8 cellular contexts compared by ENCODE assay signal in the genomic region with DNA sequence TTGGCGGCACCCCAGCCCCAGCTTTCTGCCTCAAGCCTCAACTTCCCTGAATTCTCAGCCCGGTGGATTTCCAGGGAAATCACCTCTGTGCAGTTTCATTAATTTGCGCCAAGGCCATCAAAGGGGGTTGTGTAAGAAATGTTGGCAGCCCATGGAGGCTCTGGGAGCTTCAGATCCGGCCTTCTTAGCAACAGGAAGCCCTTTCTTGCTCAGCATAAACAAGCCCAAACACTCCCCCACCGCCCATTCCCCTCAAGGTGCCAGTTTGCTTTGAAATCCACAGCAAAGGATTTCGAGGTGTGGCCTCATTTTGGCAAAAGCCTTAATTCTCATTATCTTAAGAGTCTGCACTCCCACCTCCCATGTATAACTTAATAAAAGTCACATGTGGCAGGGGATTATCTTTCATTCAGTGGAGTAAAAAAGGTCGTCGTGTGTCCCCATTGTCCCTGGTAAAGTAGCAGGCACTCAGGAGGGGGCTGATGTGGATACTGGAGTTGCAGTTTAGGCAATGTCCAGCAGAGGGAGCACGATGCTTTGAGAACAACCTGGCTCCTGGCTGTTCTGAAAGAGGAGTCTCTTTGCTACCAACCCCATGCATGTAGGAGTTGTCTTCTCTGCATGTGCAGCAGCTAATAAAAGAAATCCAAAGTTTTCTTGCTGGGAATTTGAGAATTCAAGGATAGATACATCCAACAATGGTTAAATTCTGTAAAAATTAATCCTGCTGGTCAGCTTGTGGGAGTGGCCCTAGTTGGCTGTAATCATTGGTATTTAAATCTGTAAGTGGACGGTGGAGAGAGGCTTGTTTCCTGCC. TPM values are rescaled to one million over a fixed set of nuclear protein-coding genes. Genes with fewer than 3 reads are reported as not detected.
DNase-seq lines count a peak whose midpoint lies in the region; ATAC-seq lines count a peak whose summit lies in the region.

No MANE protein-coding gene starts in this region.

- DNase-seq in C1 segment of cervical spinal cord (lab: John Stamatoyannopoulos, UW) = peak in 13 of 14 donors; percentile 2 to 82 (median 60)
- DNase-seq in GM19238 (ENCODE audit: insufficient read length, low spot score) = peak; percentile 68
- DNase-seq in NCI-H774 (lab: John Stamatoyannopoulos, UW) = peak; percentile 45
- peak; percentile 85 for DNase-seq in activated CD4-positive, alpha-beta memory T cell treated with anti-CD3 and anti-CD28 coated beads for 36 hours
- DNase-seq in effector memory CD4-positive, alpha-beta T cell = peak; percentile 32 to 59 (median 37)
- DNase-seq in memory B cell (ENCODE audit: low spot score in 2 of 2) = peak; percentile 71 to 79
- DNase-seq in stimulated activated CD8-positive, alpha-beta memory T cell treated with anti-CD3 and anti-CD28 coated beads, Interleukin-15, amount 100 ng/mL, for 4 hours (ENCODE audit: low read depth in 2 of 2) = peak; percentile 19 to 59

- no peaks in the 10 kb centered on the region for H3K4me1 Mint-ChIP-seq in activated CD4-positive, alpha-beta memory T cell treated with anti-CD3 and anti-CD28 coated beads for 36 hours (ENCODE audit: low read depth)
- H3K4me1 Mint-ChIP-seq in memory B cell = no peaks in the 10 kb centered on the region

- no peaks in the 10 kb centered on the region for H3K9me3 Mint-ChIP-seq in activated CD4-positive, alpha-beta memory T cell treated with anti-CD3 and anti-CD28 coated beads for 36 hours
- H3K9me3 Mint-ChIP-seq in memory B cell = no peaks in the 10 kb centered on the region

- no peaks in the 10 kb centered on the region for H3K27me3 ChIP-seq in effector memory CD4-positive, alpha-beta T cell (replicated peaks; ENCODE audit: control insufficient read depth, insufficient read depth, low read length, poor library complexity, severe bottlenecking)

- CTCF ChIA-PET in activated CD4-positive, alpha-beta memory T cell treated with anti-CD3 and anti-CD28 coated beads for 36 hours (lab: Charles Lee) = interaction anchor here (0.6 to 3.1 kb wide), 8 partner anchors 11 to 401 kb away, joined by 3 to 44 read pairs (median 4); no protein-coding TSS in a partner anchor

- intact Hi-C loops in activated CD4-positive, alpha-beta memory T cell treated with anti-CD3 and anti-CD28 coated beads for 36 hours (cut with micrococcal nuclease) = loop anchor here (1.0 kb wide), 2 partner anchors 331 to 401 kb away; no protein-coding TSS in a partner anchor

- no peaks in the 10 kb centered on the region for H3K9me3 ChIP-seq in effector memory CD4-positive, alpha-beta T cell (ENCODE audit: control insufficient read depth, low read length)

- no peaks in the 10 kb centered on the region for H3K36me3 ChIP-seq in effector memory CD4-positive, alpha-beta T cell (ENCODE audit: control insufficient read depth, insufficient read depth, low read length)

- H3K27ac ChIP-seq in effector memory CD4-positive, alpha-beta T cell (ENCODE audit: insufficient read depth, low read length, poor library complexity, severe bottlenecking) = no peak overlapping the region

- ATAC-seq in HG03469 (IDR thresholded peaks at IDR 0.05; ENCODE audit: unreplicated experiment) (peak; percentile 83), memory B cell (ENCODE audit: low read depth) (peak; percentile 79)

- no peaks in the 10 kb centered on the region for H3K4me1 ChIP-seq in effector memory CD4-positive, alpha-beta T cell (ENCODE audit: control insufficient read depth, insufficient read depth, low read length, poor library complexity, severe bottlenecking)

- H3K4me3 Mint-ChIP-seq in activated CD4-positive, alpha-beta memory T cell treated with anti-CD3 and anti-CD28 coated beads for 36 hours = no peak overlapping the region
- H3K4me3 Mint-ChIP-seq in memory B cell = no peak overlapping the region

- no peaks in the 10 kb centered on the region for H3K36me3 Mint-ChIP-seq in activated CD4-positive, alpha-beta memory T cell treated with anti-CD3 and anti-CD28 coated beads for 36 hours
- no peaks in the 10 kb centered on the region for H3K36me3 Mint-ChIP-seq in memory B cell

- no peak overlapping the region for H3K4me3 ChIP-seq in effector memory CD4-positive, alpha-beta T cell (ENCODE audit: insufficient read depth, low read depth, low read length, poor library complexity, severe bottlenecking)

- H3K27ac Mint-ChIP-seq in activated CD4-positive, alpha-beta memory T cell treated with anti-CD3 and anti-CD28 coated beads for 36 hours = no peak overlapping the region
- H3K27ac Mint-ChIP-seq in memory B cell = no peak overlapping the region

- POLR2A ChIA-PET in activated CD4-positive, alpha-beta memory T cell treated with anti-CD3 and anti-CD28 coated beads for 36 hours (lab: Charles Lee) = no interaction called here

- peaks cover 4% of the 10 kb centered on the region for H3K27me3 Mint-ChIP-seq in activated CD4-positive, alpha-beta memory T cell treated with anti-CD3 and anti-CD28 coated beads for 36 hours
- H3K27me3 Mint-ChIP-seq in memory B cell = peaks cover 15% of the 10 kb centered on the region

RNA-seq across cellular contexts. Expression of a gene that starts 39.5 kb away (rescaled TPM):
- 1 to 10 TPM; 5.5 to 6.0 TPM for total RNA-seq in activated CD4-positive, alpha-beta memory T cell treated with anti-CD3 and anti-CD28 coated beads for 36 hours
